ENCODE assay signal across 14 cellular contexts in genomic region chr21:46049890-46050650, GRCh38. TPM values are rescaled to one million over a fixed set of nuclear protein-coding genes. Genes with fewer than 3 reads are reported as not detected.
DNase-seq lines count a peak whose midpoint lies in the region; ATAC-seq and TF ChIP-seq lines count a peak whose summit lies in the region.
"Had no signal": no experiment of that assay in that cellular context is flagged by ENCODE, and none has a peak within 500 bp of the region (broad histone marks: within the 10 kb centered on the region; RNA-seq: fewer than 3 reads in every experiment).

No MANE protein-coding gene starts in this region.

- in situ Hi-C loops in GM23248 (cut with MboI) = no loop called here
- in situ Hi-C loops in mammary epithelial cell (cut with MboI; ENCODE audit: low sequenced_read_pairs in 2 of 2) = no loop called here

- H3K27me3 ChIP-seq in GM23248 (replicated peaks; ENCODE audit: insufficient read depth) (no peaks in the 10 kb centered on the region), mammary epithelial cell (ENCODE audit: insufficient read depth, low read length) (no peaks in the 10 kb centered on the region), left lung (peaks cover 0 to 35% of the 10 kb centered on the region in 2 donors), skeletal muscle satellite cell (ENCODE audit: control insufficient read depth, insufficient read depth, low read length) (no peaks in the 10 kb centered on the region)

- H3K4me1 ChIP-seq in GM23248 (ENCODE audit: insufficient read depth) (peaks cover 25% of the 10 kb centered on the region), mammary epithelial cell (ENCODE audit: insufficient read depth, low read length) (peaks cover 29% of the 10 kb centered on the region), left lung (peaks cover 0 to 4% of the 10 kb centered on the region in 2 donors), skeletal muscle satellite cell (ENCODE audit: control insufficient read depth, insufficient read depth, low read length) (peaks cover 45% of the 10 kb centered on the region)

- peaks cover 58% of the 10 kb centered on the region for H3F3A ChIP-seq in GM23248 (ENCODE audit: insufficient read depth)

- no peak overlapping the region for H3K4me3 ChIP-seq in GM23248
- H3K4me3 ChIP-seq in mammary epithelial cell (replicated peaks in 1 of 3; ENCODE audit: insufficient read depth in 1 of 3, low read depth in 2 of 3, low read length in 3 of 3) = no peak overlapping the region
- no peak overlapping the region for H3K4me3 ChIP-seq in left lung
- H3K4me3 ChIP-seq in skeletal muscle satellite cell (ENCODE audit: low read length) = peak overlapping the region; percentile 23

- TF ChIP-seq CTCF in mammary epithelial cell (conservative IDR thresholded peaks at IDR 0.05 in 1 of 2, IDR thresholded peaks at IDR 0.05 in 1 of 2; ENCODE audit: extremely low read depth in 1 of 2, insufficient read depth in 1 of 2, low read depth in 1 of 2, low read length in 2 of 2) (no peak), left lung (IDR thresholded peaks at IDR 0.05) (no peak)

- H3K9me3 ChIP-seq in GM23248 (ENCODE audit: low read depth) (no peaks in the 10 kb centered on the region), mammary epithelial cell (replicated peaks; ENCODE audit: insufficient read depth, low read length) (no peaks in the 10 kb centered on the region), left lung (no peaks in the 10 kb centered on the region), skeletal muscle satellite cell (replicated peaks; ENCODE audit: low read length) (no peaks in the 10 kb centered on the region)

- H3K27me3 Mint-ChIP-seq in T-cell = peaks cover 0 to 3% of the 10 kb centered on the region in 2 donors
- no peaks in the 10 kb centered on the region for H3K27me3 Mint-ChIP-seq in stimulated activated naive B cell treated with anti-CD40 and anti-IgM and Interleukin-4, amounts not matched to agents 10 μg/mL and 1 μg/mL and 100 μg/mL, for 72 hours
- H3K27me3 Mint-ChIP-seq: dendritic cell treated with granulocyte-macrophage colony-stimulating factor and Interleukin-4, amounts not matched to agents 40 ng/mL and 50 ng/mL, for 4 days; naive thymus-derived CD8-positive, alpha-beta T cell had no signal

- H3K9me3 Mint-ChIP-seq in T-cell = no peaks in the 10 kb centered on the region
- H3K9me3 Mint-ChIP-seq in stimulated activated naive B cell treated with anti-CD40 and anti-IgM and Interleukin-4, amounts not matched to agents 10 μg/mL and 1 μg/mL and 100 μg/mL, for 72 hours = no peaks in the 10 kb centered on the region
- H3K9me3 Mint-ChIP-seq: dendritic cell treated with granulocyte-macrophage colony-stimulating factor and Interleukin-4, amounts not matched to agents 40 ng/mL and 50 ng/mL, for 4 days had no signal

- POLR2A ChIA-PET in T-cell (lab: Charles Lee) = no interaction called here

- H3K27ac Mint-ChIP-seq in T-cell = no peak overlapping the region
- H3K27ac Mint-ChIP-seq in stimulated activated naive B cell treated with anti-CD40 and anti-IgM and Interleukin-4, amounts not matched to agents 10 μg/mL and 1 μg/mL and 100 μg/mL, for 72 hours = no peak overlapping the region
- H3K27ac Mint-ChIP-seq: dendritic cell treated with granulocyte-macrophage colony-stimulating factor and Interleukin-4, amounts not matched to agents 40 ng/mL and 50 ng/mL, for 4 days; naive thymus-derived CD8-positive, alpha-beta T cell had no signal

- H3K4me3 Mint-ChIP-seq in T-cell = no peak overlapping the region
- no peak overlapping the region for H3K4me3 Mint-ChIP-seq in stimulated activated naive B cell treated with anti-CD40 and anti-IgM and Interleukin-4, amounts not matched to agents 10 μg/mL and 1 μg/mL and 100 μg/mL, for 72 hours
- H3K4me3 Mint-ChIP-seq: dendritic cell treated with granulocyte-macrophage colony-stimulating factor and Interleukin-4, amounts not matched to agents 40 ng/mL and 50 ng/mL, for 4 days; naive thymus-derived CD8-positive, alpha-beta T cell had no signal

- no peaks in the 10 kb centered on the region for H3K9me2 ChIP-seq in GM23248 (ENCODE audit: insufficient read depth)

- H3K27ac ChIP-seq in GM23248 (peak overlapping the region; percentile 99), mammary epithelial cell (ENCODE audit: insufficient read depth, low read depth, low read length) (no peak overlapping the region), left lung (peak overlapping the region; percentile 14 to 53)

- H2AFZ ChIP-seq in GM23248 (no peak overlapping the region), mammary epithelial cell (ENCODE audit: low read depth, low read length) (peak overlapping the region; percentile 85)

- intact Hi-C loops in mammary epithelial cell (cut with micrococcal nuclease) (no loop called here), left lung (cut with DNase I) (no loop called here)

- WGBS in GM23248 (ENCODE audit: low coverage in 1 of 2, low lambda C conversion rate in 2 of 2, missing lambda C conversion rate in 2 of 2), 2 experiments = 84 to 87% methylated on average over 22 to 32 of the region's 32 CpGs
- 94% methylated on average over 21 of the region's 32 CpGs for WGBS in mammary epithelial cell (ENCODE audit: low coverage, missing lambda C conversion rate)

- CTCF ChIA-PET in mammary epithelial cell (lab: Charles Lee; ENCODE audit: low non-redundant PET) = no interaction called here
- CTCF ChIA-PET in T-cell (lab: Charles Lee) = no interaction called here

- H3K79me2 ChIP-seq in GM23248 (ENCODE audit: insufficient read depth) (no peaks in the 10 kb centered on the region), mammary epithelial cell (ENCODE audit: insufficient read depth, low read length) (no peaks in the 10 kb centered on the region)

- no peaks in the 10 kb centered on the region for H3K4me1 Mint-ChIP-seq in T-cell
- H3K4me1 Mint-ChIP-seq in stimulated activated naive B cell treated with anti-CD40 and anti-IgM and Interleukin-4, amounts not matched to agents 10 μg/mL and 1 μg/mL and 100 μg/mL, for 72 hours = no peaks in the 10 kb centered on the region

- H4K20me1 ChIP-seq in GM23248 (ENCODE audit: insufficient read depth) (no peaks in the 10 kb centered on the region), mammary epithelial cell (ENCODE audit: insufficient read depth, low read length) (no peaks in the 10 kb centered on the region)

- H3K4me2 ChIP-seq in GM23248 (ENCODE audit: unreplicated experiment) = peak overlapping the region; percentile 76
- peak overlapping the region; percentile 63 for H3K4me2 ChIP-seq in mammary epithelial cell (ENCODE audit: insufficient read depth, low read depth, low read length)
- peak overlapping the region; percentile 58 for H3K4me2 ChIP-seq in skeletal muscle satellite cell (ENCODE audit: low read length)

- no peaks in the 10 kb centered on the region for H3K36me3 Mint-ChIP-seq in T-cell
- no peaks in the 10 kb centered on the region for H3K36me3 Mint-ChIP-seq in stimulated activated naive B cell treated with anti-CD40 and anti-IgM and Interleukin-4, amounts not matched to agents 10 μg/mL and 1 μg/mL and 100 μg/mL, for 72 hours
- H3K36me3 Mint-ChIP-seq: naive thymus-derived CD8-positive, alpha-beta T cell had no signal

- H3K36me3 ChIP-seq in GM23248 (ENCODE audit: low read depth) (no peaks in the 10 kb centered on the region), mammary epithelial cell (ENCODE audit: insufficient read depth, low read length) (no peaks in the 10 kb centered on the region), left lung (no peaks in the 10 kb centered on the region), skeletal muscle satellite cell (ENCODE audit: insufficient read depth, low read length) (no peaks in the 10 kb centered on the region)

- dilution Hi-C loops in mammary epithelial cell (cut with HindIII; ENCODE audit: low sequenced_read_pairs) = loop anchor here (5.0 to 25.0 kb wide), 4 partner anchors 48 to 463 kb away; no protein-coding TSS in a partner anchor

- H3K9ac ChIP-seq in GM23248 (peak overlapping the region; percentile 84), mammary epithelial cell (ENCODE audit: insufficient read depth, low read length) (no peak overlapping the region), skeletal muscle satellite cell (ENCODE audit: low read depth, low read length) (peak overlapping the region; percentile 73)

- ATAC-seq in left lung (no peak), T-cell (replicated peaks in 1 of 4) (no peak), HG02571 (IDR thresholded peaks at IDR 0.05; ENCODE audit: unreplicated experiment) (no peak), GM21717 (IDR thresholded peaks at IDR 0.05; ENCODE audit: unreplicated experiment) (no peak)
- no peak for ATAC-seq in stimulated activated naive B cell treated with anti-CD40 and anti-IgM and Interleukin-4, amounts not matched to agents 10 μg/mL and 1 μg/mL and 100 μg/mL, for 72 hours (replicated peaks)
- ATAC-seq: naive thymus-derived CD8-positive, alpha-beta T cell had no signal

- DNase-seq in GM23248 (no peak), mammary epithelial cell (no peak), left lung (peak in 1 of 2 donors; percentile 69), T-cell (no peak)
- DNase-seq in stimulated activated naive B cell treated with anti-CD40 and anti-IgM and Interleukin-4, amounts not matched to agents 10 μg/mL and 1 μg/mL and 100 μg/mL, for 72 hours = no peak
- DNase-seq: activated CD4-positive, alpha-beta T cell treated with anti-CD3 and anti-CD28 coated beads for 1 hour; activated effector memory CD4-positive, alpha-beta T cell treated with Interleukin-2 at 50 U/mL for 16 hours; naive thymus-derived CD8-positive, alpha-beta T cell; NCI-H510A treated with DMSO at 0.1 percent for 48 hours; stimulated activated naive CD4-positive, alpha-beta T cell had no signal

- no TSS peak for BruUV-seq in mammary epithelial cell (replicated peaks; lab: Mats Ljungman, UMichigan)

RNA-seq across cellular contexts. Expression of gene COL6A2, which starts 47.8 kb away (rescaled TPM):
- total RNA-seq in GM23248 (2014; rRNA removed; shearing (Covaris generic)) = 1,939 and 2,103 TPM in 2 replicates
- polyA plus RNA-seq in GM23248 (2016; fragmentation: Nextera tagmentation; extraction: Ambion mirVana) = 650 and 676 TPM in 2 replicates
- total RNA-seq in mammary epithelial cell = 10 to 100 TPM in 1 of 2 donors, under 1 TPM in 1; 0.87 to 47.0 TPM
- 0.74 TPM for polyA plus RNA-seq in mammary epithelial cell
- not detected for polyA minus RNA-seq in mammary epithelial cell
- total RNA-seq in left lung = 100 to 1,000 TPM; 405 to 474 TPM
- total RNA-seq in skeletal muscle satellite cell (2012; rRNA removed) = 1,183 and 1,453 TPM in 2 replicates
- total RNA-seq in T-cell = 10 to 100 TPM; 33.8 to 85.2 (median 60.7) TPM

Comparison
In these comparisons a context has a peak if more than half of its experiments do, and no peak if none do; other contexts are left out.
1. RNA of gene COL6A2, which starts 47.8 kb away (total RNA-seq): 1,939 to 2,103 TPM in GM23248 and 405 to 474 TPM in left lung; 33.8 to 85.2 TPM in T-cell and 0.87 to 47.0 TPM in mammary epithelial cell; every median in the first group is over 4 times any median in the second.
2. Peak in every context shown above with its lines, with median percentiles within 50 percentile points of each other: H3K4me2 ChIP-seq.